In the genomic region with DNA sequence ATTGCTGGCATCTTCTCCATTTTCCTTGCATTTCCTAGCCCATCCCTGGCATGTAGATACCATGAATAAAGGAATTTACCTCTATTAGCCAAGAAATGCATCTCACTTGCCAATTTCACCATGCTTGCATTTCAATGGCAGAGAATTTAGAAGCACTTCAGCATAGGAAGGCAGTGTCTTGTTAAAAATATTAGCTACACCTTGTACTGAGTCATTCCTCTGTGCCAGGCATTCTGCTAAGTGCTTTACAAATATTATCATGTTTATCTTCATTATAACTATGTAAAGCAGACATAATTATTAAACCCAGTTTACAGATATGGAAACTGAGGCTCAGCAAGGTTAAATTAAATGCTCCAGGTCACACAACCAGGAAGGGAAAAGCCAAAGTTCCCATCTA, we compare ENCODE assay signal across 23 cellular contexts.
"Had no signal": no experiment of that assay in that cellular context is flagged by ENCODE, and none has a peak within 500 bp of the region (broad histone marks: within the 10 kb centered on the region; RNA-seq: fewer than 3 reads in every experiment).

No MANE protein-coding gene starts in this region.

- H3K4me3 ChIP-seq: heart left ventricle, left ventricle myocardium inferior, lung, pancreas, prostate gland, sigmoid colon, stomach, thyroid gland, upper lobe of left lung had no signal

- H3K36me3 ChIP-seq: heart left ventricle, left ventricle myocardium inferior, pancreas, prostate gland, sigmoid colon, stomach, thyroid gland, upper lobe of left lung had no signal

- H3K4me1 ChIP-seq: left ventricle myocardium inferior, prostate gland, stomach, thyroid gland, upper lobe of left lung had no signal

- ATAC-seq: activated naive CD4-positive, alpha-beta T cell treated with anti-CD3 and anti-CD28 coated beads, Interleukin-2, amount 50 U/mL, for 72 hours; activated T-cell treated with anti-CD3 and anti-CD28 coated beads, Interleukin-2, amount 50 U/mL, for 72 hours; effector memory CD8-positive, alpha-beta T cell; heart left ventricle; naive thymus-derived CD4-positive, alpha-beta T cell; stimulated activated naive B cell treated with anti-CD40 and anti-IgM and Interleukin-4, amounts not matched to agents 10 μg/mL and 1 μg/mL and 100 μg/mL, for 72 hours had no signal

- H3K27me3 ChIP-seq: heart left ventricle, pancreas, sigmoid colon, stomach, thyroid gland, upper lobe of left lung had no signal

- H3K9me3 ChIP-seq: prostate gland, thyroid gland, upper lobe of left lung had no signal

- H3K27ac ChIP-seq: heart left ventricle, left ventricle myocardium inferior, pancreas, prostate gland, sigmoid colon, stomach, thyroid gland, upper lobe of left lung had no signal

- DNase-seq: activated CD4-positive, alpha-beta T cell treated with anti-CD3 and anti-CD28 coated beads for 4 hours; activated CD4-positive, alpha-beta T cell treated with anti-CD3 and anti-CD28 coated beads, Interleukin-2, amount 50 U/mL, for 4 hours; activated naive CD4-positive, alpha-beta T cell; activated T-cell treated with anti-CD3 and anti-CD28 coated beads for 4 hours; activated T-cell treated with anti-CD3 and anti-CD28 coated beads, Interleukin-2, amount 50 U/mL, for 72 hours; cortex of kidney; effector memory CD8-positive, alpha-beta T cell; erythroblast; left ventricle myocardium inferior; naive thymus-derived CD4-positive, alpha-beta T cell; nucleus accumbens; pancreas; sigmoid colon; stimulated activated CD4-positive, alpha-beta T cell treated with anti-CD3 and anti-CD28 coated beads, Interleukin-15, amount 100 ng/mL, for 24 hours; stimulated activated CD4-positive, alpha-beta T cell treated with anti-CD3 and anti-CD28 coated beads, Interleukin-2, amount 100 ng/mL, for 24 hours; stimulated activated naive B cell treated with anti-CD40 and anti-IgM and Interleukin-4, amounts not matched to agents 10 μg/mL and 1 μg/mL and 100 μg/mL, for 72 hours; stomach; thyroid gland; upper lobe of left lung had no signal
